Comparison of ENCODE assay signal across 2 cellular contexts in the genomic region with DNA sequence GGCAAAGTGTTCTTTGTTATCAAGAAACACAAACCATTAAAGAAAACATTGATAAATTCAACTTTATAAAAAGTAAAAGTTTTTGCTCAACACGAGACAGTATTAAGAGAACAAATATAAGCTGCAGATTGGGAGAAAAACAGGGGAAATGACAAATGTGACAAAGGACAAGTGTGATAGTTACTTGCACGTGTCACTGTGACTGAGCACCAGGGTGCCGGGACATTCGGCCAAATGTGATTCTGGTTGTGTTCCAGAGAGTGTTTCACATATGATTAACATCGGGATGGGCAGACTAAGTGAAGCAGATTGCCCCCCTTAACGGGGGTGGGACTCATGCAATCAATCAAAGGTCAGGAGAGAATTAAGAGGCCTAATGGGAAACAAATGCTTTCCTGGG. TPM values are rescaled to one million over a fixed set of nuclear protein-coding genes. Genes with fewer than 3 reads are reported as not detected.
"Had no signal": no experiment of that assay in that cellular context is flagged by ENCODE, and none has a peak within 500 bp of the region (broad histone marks: within the 10 kb centered on the region; RNA-seq: fewer than 3 reads in every experiment).

No MANE protein-coding gene starts in this region.

RNA-seq across cellular contexts. Expression of a gene that starts 46.4 kb away (rescaled TPM):
- total RNA-seq: LHCN-M2, M059J had no signal
